12 cellular contexts compared by ENCODE assay signal in genomic region chr10:103695584-103696005, GRCh38.
DNase-seq lines count a peak whose midpoint lies in the region; ATAC-seq and TF ChIP-seq lines count a peak whose summit lies in the region.
"Had no signal": no experiment of that assay in that cellular context is flagged by ENCODE, and none has a peak within 500 bp of the region (broad histone marks: within the 10 kb centered on the region; RNA-seq: fewer than 3 reads in every experiment).

No MANE protein-coding gene starts in this region.

- TF ChIP-seq CTCF in chondrocyte (IDR thresholded peaks at IDR 0.05) (no peak), lung (IDR thresholded peaks at IDR 0.05; ENCODE audit: control extremely low read depth, extremely low read depth) (no peak), vagina (IDR thresholded peaks at IDR 0.05) (no peak), glutamatergic neuron (IDR thresholded peaks at IDR 0.05; ENCODE audit: partially characterized antibody, unreplicated experiment) (no peak)

- no peaks in the 10 kb centered on the region for H3K27me3 ChIP-seq in lung (ENCODE audit: control insufficient read depth, insufficient read depth)
- no peaks in the 10 kb centered on the region for H3K27me3 ChIP-seq in vagina

- H3K4me1 ChIP-seq in lung (ENCODE audit: control insufficient read depth in 2 of 2, insufficient read depth in 2 of 2, low read length in 2 of 2) (peaks cover 0 to 10% of the 10 kb centered on the region in 2 donors), vagina (peaks cover 59% of the 10 kb centered on the region)

- H3K9me3 ChIP-seq in lung (ENCODE audit: control insufficient read depth in 2 of 2, insufficient read depth in 1 of 2, low read length in 1 of 2) (no peaks in the 10 kb centered on the region), vagina (no peaks in the 10 kb centered on the region)

- no peak for DNase-seq in Right ventricle myocardium inferior (ENCODE audit: missing footprints)
- DNase-seq in cardiac septum (ENCODE audit: low spot score), result no peak
- DNase-seq in chondrocyte (ENCODE audit: low spot score), result no peak
- DNase-seq in lung (ENCODE audit: low spot score), result peak; percentile 42
- no peak for DNase-seq in vagina (ENCODE audit: extremely low spot score in 2 of 2)
- no peak for DNase-seq in glutamatergic neuron
- DNase-seq in SHP77 treated with DMSO at 0.1 percent for 48 hours (lab: John Stamatoyannopoulos, UW), result no peak
- DNase-seq: AML-193, NCI-H345 had no signal

- no peaks in the 10 kb centered on the region for H3K9me3 Mint-ChIP-seq in chondrocyte (ENCODE audit: low read depth)
- peaks cover 8% of the 10 kb centered on the region for H3K9me3 Mint-ChIP-seq in glutamatergic neuron (ENCODE audit: unreplicated experiment)
- H3K9me3 Mint-ChIP-seq: T-helper 1 cell treated with Interleukin-12 subunit alpha and Interleukin-12 subunit beta and Interleukin-4 antibody, amounts not matched to agents 30 μg/mL and 1 μg/mL, for 36 hours had no signal

- H3K27me3 Mint-ChIP-seq in chondrocyte (ENCODE audit: low read depth) (peaks cover 2% of the 10 kb centered on the region), glutamatergic neuron (ENCODE audit: unreplicated experiment) (peaks cover 22% of the 10 kb centered on the region)

- no peaks in the 10 kb centered on the region for H3K36me3 Mint-ChIP-seq in chondrocyte (ENCODE audit: low read depth)
- H3K36me3 Mint-ChIP-seq in glutamatergic neuron (ENCODE audit: unreplicated experiment), result no peaks in the 10 kb centered on the region

- WGBS in lung, 2 donors, result 58% methylated on average over 4 of the region's 4 CpGs

- H3K4me1 Mint-ChIP-seq in chondrocyte (ENCODE audit: low read depth), result peaks cover 25% of the 10 kb centered on the region
- H3K4me1 Mint-ChIP-seq in glutamatergic neuron (ENCODE audit: low read depth, unreplicated experiment), result peaks cover 26% of the 10 kb centered on the region

- H3K27ac Mint-ChIP-seq in chondrocyte (ENCODE audit: unreplicated experiment), result peak overlapping the region; percentile 36
- no peak overlapping the region for H3K27ac Mint-ChIP-seq in glutamatergic neuron (ENCODE audit: unreplicated experiment)

- no peak for TF ChIP-seq POLR2A in vagina (IDR thresholded peaks at IDR 0.05)

- no peak overlapping the region for H3K4me3 ChIP-seq in lung
- H3K4me3 ChIP-seq in vagina, result no peak overlapping the region
- H3K4me3 ChIP-seq: skin epidermis had no signal

- intact Hi-C loops in Right ventricle myocardium inferior (cut with DNase I) (no loop called here), cardiac septum (cut with DNase I) (no loop called here), vagina (cut with DNase I) (no loop called here)

- H3K4me3 Mint-ChIP-seq in chondrocyte (ENCODE audit: unreplicated experiment) (no peak overlapping the region), glutamatergic neuron (ENCODE audit: unreplicated experiment) (no peak overlapping the region)

- peak; percentile 73 for ATAC-seq in Right ventricle myocardium inferior
- peak; percentile 19 for ATAC-seq in lung (ENCODE audit: insufficient read depth, low FRiP score)
- ATAC-seq in HG03521 (IDR thresholded peaks at IDR 0.05; ENCODE audit: unreplicated experiment), result no peak

- peaks cover 0 to 2% of the 10 kb centered on the region in 2 donors for H3K36me3 ChIP-seq in lung (ENCODE audit: control insufficient read depth in 2 of 2, insufficient read depth in 2 of 2, low read length in 2 of 2)
- H3K36me3 ChIP-seq in vagina, result no peaks in the 10 kb centered on the region

- no peak overlapping the region for H3K27ac ChIP-seq in lung (ENCODE audit: low read depth in 1 of 2, low read length in 1 of 2)
- H3K27ac ChIP-seq in vagina, result peak overlapping the region; percentile 75
